In genomic region chr12:48618541-48618940, GRCh38 we compare ENCODE assay signal across 8 cellular contexts. TPM values are rescaled to one million over a fixed set of nuclear protein-coding genes. Genes with fewer than 3 reads are reported as not detected.
DNase-seq lines count a peak whose midpoint lies in the region; ATAC-seq and TF ChIP-seq lines count a peak whose summit lies in the region.
"Had no signal": no experiment of that assay in that cellular context is flagged by ENCODE, and none has a peak within 500 bp of the region (broad histone marks: within the 10 kb centered on the region; RNA-seq: fewer than 3 reads in every experiment).

No MANE protein-coding gene starts in this region.

- no peak overlapping the region for H3K4me3 Mint-ChIP-seq in endothelial cell (ENCODE audit: unreplicated experiment)

- peak; percentile 73 for DNase-seq in GM13976 (ENCODE audit: low spot score)
- peak; percentile 46 for DNase-seq in HS-5 (ENCODE audit: low read depth)
- peak; percentile 54 for DNase-seq in NK-92 treated with Interleukin-12 subunit alpha and Interleukin-12 subunit beta, amount 100 ng/mL, for 24 hours (lab: John Stamatoyannopoulos, UW)
- peak; percentile 84 for DNase-seq in activated CD8-positive, alpha-beta memory T cell treated with anti-CD3 and anti-CD28 coated beads for 24 hours
- peak; percentile 82 for DNase-seq in endothelial cell (ENCODE audit: low spot score)
- peak in 2 of 3 donors; percentile 53 to 87 for DNase-seq in mucosa of descending colon
- DNase-seq in stimulated activated CD8-positive, alpha-beta memory T cell treated with anti-CD3 and anti-CD28 coated beads, Interleukin-4, amount 100 ng/mL, for 24 hours (ENCODE audit: low read depth), result peak; percentile 43

- no peak overlapping the region for H3K4me3 ChIP-seq in mucosa of descending colon

- H3K9me3 ChIP-seq in mucosa of descending colon, result peaks cover 7% of the 10 kb centered on the region

- H3K9me3 Mint-ChIP-seq in endothelial cell (ENCODE audit: unreplicated experiment), result peaks cover under 1% of the 10 kb centered on the region

- ATAC-seq in mucosa of descending colon, result peak; percentile 93

- peak; percentile 87 for TF ChIP-seq CTCF in GM13976 (IDR thresholded peaks at IDR 0.05; ENCODE audit: borderline replicate concordance, control extremely low read depth, extremely low read depth, insufficient read depth, missing control alignments)
- peak; percentile 98 for TF ChIP-seq CTCF in endothelial cell (IDR thresholded peaks at IDR 0.05; ENCODE audit: unreplicated experiment)
- TF ChIP-seq CTCF in mucosa of descending colon (IDR thresholded peaks at IDR 0.05), result peak; percentile 96

- peaks cover 3% of the 10 kb centered on the region for H3K36me3 Mint-ChIP-seq in endothelial cell (ENCODE audit: low read depth, unreplicated experiment)

- H3K36me3 ChIP-seq in mucosa of descending colon (ENCODE audit: low read depth), result no peaks in the 10 kb centered on the region

- H3K27me3 Mint-ChIP-seq in endothelial cell (ENCODE audit: unreplicated experiment), result no peaks in the 10 kb centered on the region

- in situ Hi-C loops in GM13976 (cut with MboI; ENCODE audit: low sequenced_read_pairs, unreplicated experiment), result loop anchor here (5.0 kb wide), 1 partner anchor 76 kb away; no protein-coding TSS in a partner anchor

- no peaks in the 10 kb centered on the region for H3K4me1 Mint-ChIP-seq in endothelial cell (ENCODE audit: unreplicated experiment)

- no peak overlapping the region for H3K27ac Mint-ChIP-seq in endothelial cell (ENCODE audit: unreplicated experiment)

- no peaks in the 10 kb centered on the region for H3K4me1 ChIP-seq in mucosa of descending colon (ENCODE audit: low read depth)

- intact Hi-C loops in mucosa of descending colon (cut with DNase I, micrococcal nuclease), result loop anchor here in 1 of 2 donors (5.0 kb wide), 1 partner anchor 76 kb away; no protein-coding TSS in a partner anchor

RNA-seq across cellular contexts. Expression of gene LALBA, which starts 48.7 kb away (rescaled TPM):
- not detected for total RNA-seq in endothelial cell (ENCODE audit: unreplicated experiment)
- total RNA-seq in mucosa of descending colon, result not detected
- total RNA-seq: subcutaneous adipose tissue had no signal
